ENCODE assay signal across 22 cellular contexts in the genomic region with DNA sequence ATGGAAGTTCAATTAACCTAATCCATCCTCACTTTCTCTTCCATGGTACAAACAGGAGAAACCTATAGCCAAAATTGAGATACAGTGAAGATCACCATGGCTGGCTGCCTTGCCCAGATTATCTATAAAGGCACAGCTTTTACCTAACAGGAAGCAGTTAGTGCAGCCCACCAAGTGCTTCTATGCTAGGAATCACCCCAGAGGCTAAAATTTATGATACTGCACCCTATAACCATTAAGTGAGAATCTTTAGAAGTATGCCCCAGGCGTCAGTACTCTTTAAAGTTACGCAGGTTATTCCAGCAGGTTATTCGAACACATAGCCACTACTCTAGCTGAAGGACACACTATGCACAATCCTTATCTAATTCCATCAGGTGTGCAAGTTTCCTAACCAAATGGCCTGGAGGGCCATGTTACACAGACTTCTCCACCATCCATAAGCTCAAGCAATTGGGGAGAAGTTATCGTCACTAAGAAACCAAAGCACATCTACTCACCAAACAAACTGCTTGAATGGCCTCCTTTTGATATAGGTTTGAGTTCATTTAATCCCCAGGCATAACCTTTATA. TPM values are rescaled to one million over a fixed set of nuclear protein-coding genes. Genes with fewer than 3 reads are reported as not detected.
DNase-seq lines count a peak whose midpoint lies in the region; ATAC-seq, FAIRE-seq and TF ChIP-seq lines count a peak whose summit lies in the region.
"Had no signal": no experiment of that assay in that cellular context is flagged by ENCODE, and none has a peak within 500 bp of the region (broad histone marks: within the 10 kb centered on the region; RNA-seq: fewer than 3 reads in every experiment).

No MANE protein-coding gene starts in this region.

- H3K4me3 Mint-ChIP-seq in mesothelial cell of epicardium (no peak overlapping the region), endothelial cell (ENCODE audit: unreplicated experiment) (no peak overlapping the region)
- H3K4me3 Mint-ChIP-seq: B cell; CD8-positive, alpha-beta T cell; GM23338 had no signal

- in situ Hi-C loops in K562 (cut with MboI) = no loop called here

- H3K27ac ChIP-seq in KOPT-K1 (ENCODE audit: low read depth, low read length, poor library complexity, severe bottlenecking) (peak overlapping the region; percentile 1), K562 (ENCODE audit: extremely low read depth, low read depth, low read length) (peak overlapping the region; percentile 91), tibial artery (no peak overlapping the region)
- H3K27ac ChIP-seq: BLaER1 treated with 17β-estradiol and CSF1 and Interleukin-3, amounts not matched to agents 10 nM and 100 nM had no signal

- no peak for TF ChIP-seq RAD21 in K562 (CRISPR knock-in tag; conservative IDR thresholded peaks at IDR 0.05 in 1 of 2, IDR thresholded peaks at IDR 0.05 in 1 of 2)

- FAIRE-seq in GM12892 (lab: Jason Lieb, UNC) = peak; percentile 82
- peak; percentile 57 for FAIRE-seq in K562 (lab: Jason Lieb, UNC)
- FAIRE-seq: GM12878, H54, HTR-8/SVneo had no signal

- H3K4me1 Mint-ChIP-seq in mesothelial cell of epicardium (peaks cover 45% of the 10 kb centered on the region), endothelial cell (ENCODE audit: unreplicated experiment) (peaks cover 34% of the 10 kb centered on the region)

- no peaks in the 10 kb centered on the region for H3K9me3 ChIP-seq in KOPT-K1 (ENCODE audit: insufficient read depth, low read length, poor library complexity, severe bottlenecking)
- no peaks in the 10 kb centered on the region for H3K9me3 ChIP-seq in K562 (replicated peaks; ENCODE audit: control insufficient read depth, insufficient read depth, low read depth, low read length)
- no peaks in the 10 kb centered on the region for H3K9me3 ChIP-seq in tibial artery
- H3K9me3 ChIP-seq: BLaER1 treated with 17β-estradiol and CSF1 and Interleukin-3, amounts not matched to agents 10 nM and 100 nM had no signal

- DNase-seq in GM12892 (ENCODE audit: insufficient read length) (no peak), K562 (ENCODE audit: extremely low read depth in 1 of 4, low spot score in 3 of 4) (peak in 1 of 4 experiments; percentile 62), mesothelial cell of epicardium (ENCODE audit: low spot score in 2 of 2, unreplicated experiment in 2 of 2) (no peak), T-helper 2 cell (no peak), endothelial cell (ENCODE audit: low spot score) (no peak), tibial artery (no peak)
- DNase-seq: CD8-positive, alpha-beta T cell; COR-L47; DMS 273 treated with DMSO at 0.1 percent for 48 hours; DMS53; DND-41; EL; HCEC 1CT had no signal

- H3K9me3 Mint-ChIP-seq in mesothelial cell of epicardium (no peaks in the 10 kb centered on the region), endothelial cell (ENCODE audit: unreplicated experiment) (no peaks in the 10 kb centered on the region)
- H3K9me3 Mint-ChIP-seq: CD8-positive, alpha-beta T cell; GM23338 had no signal

- H3K27me3 Mint-ChIP-seq in mesothelial cell of epicardium (ENCODE audit: low read depth) = no peaks in the 10 kb centered on the region
- peaks cover 3% of the 10 kb centered on the region for H3K27me3 Mint-ChIP-seq in endothelial cell (ENCODE audit: unreplicated experiment)
- H3K27me3 Mint-ChIP-seq: B cell had no signal

- no peaks in the 10 kb centered on the region for H3K27me3 ChIP-seq in K562 (ENCODE audit: control insufficient read depth in 2 of 2, insufficient read depth in 2 of 2, low read length in 2 of 2)
- H3K27me3 ChIP-seq in tibial artery = no peaks in the 10 kb centered on the region
- H3K27me3 ChIP-seq: BLaER1 treated with 17β-estradiol and CSF1 and Interleukin-3, amounts not matched to agents 10 nM and 100 nM had no signal

- no peak for TF ChIP-seq POLR2A in GM12892 (IDR thresholded peaks at IDR 0.05; ENCODE audit: low read depth, low read length)
- TF ChIP-seq POLR2A in K562 (conservative IDR thresholded peaks at IDR 0.05) = no peak

- peaks cover 23 to 75% of the 10 kb centered on the region in 2 experiments for H3K4me1 ChIP-seq in K562 (replicated peaks in 1 of 2; ENCODE audit: control insufficient read depth in 2 of 2, insufficient read depth in 2 of 2, low read length in 2 of 2)
- peaks cover 0 to 15% (median 0%) of the 10 kb centered on the region in 4 donors for H3K4me1 ChIP-seq in tibial artery

- no peak overlapping the region; the same call in 1 of the 2 replicates for H3K4me2 ChIP-seq in K562 (ENCODE audit: insufficient read depth, low read length)
- H3K4me2 ChIP-seq: BLaER1 treated with 17β-estradiol and CSF1 and Interleukin-3, amounts not matched to agents 10 nM and 100 nM; GM23338 had no signal

- H3K9ac ChIP-seq in K562 (ENCODE audit: insufficient read depth in 1 of 2, low read depth in 2 of 2, low read length in 2 of 2) = no peak overlapping the region
- H3K9ac ChIP-seq: BLaER1 treated with 17β-estradiol and CSF1 and Interleukin-3, amounts not matched to agents 10 nM and 100 nM had no signal

- 61% methylated on average over 4 of the region's 4 CpGs for WGBS in K562 (ENCODE audit: insufficient coverage, low coverage, missing lambda C conversion rate)

- POLR2A ChIA-PET in K562 (lab: Yijun Ruan, JAX) = interaction anchor here (1.3 to 2.2 kb wide), 3 partner anchors 8 to 11 kb away, joined by 3 to 8 read pairs (median 6); no protein-coding TSS in a partner anchor

- no peaks in the 10 kb centered on the region for H3K9me1 ChIP-seq in K562 (ENCODE audit: control insufficient read depth, insufficient read depth, low read length)

- H3K36me3 Mint-ChIP-seq in mesothelial cell of epicardium (peaks cover 4% of the 10 kb centered on the region), endothelial cell (ENCODE audit: low read depth, unreplicated experiment) (peaks cover 4% of the 10 kb centered on the region)

- H3K79me2 ChIP-seq in K562 (ENCODE audit: control insufficient read depth, insufficient read depth, low read length) = peaks cover 100% of the 10 kb centered on the region

- no peak overlapping the region for H2AFZ ChIP-seq in K562 (ENCODE audit: low read depth, low read length)
- H2AFZ ChIP-seq: GM23338 had no signal

- intact Hi-C loops in K562 (cut with micrococcal nuclease) (no loop called here), tibial artery (cut with DNase I; ENCODE audit: low total_unique reads) (no loop called here)

- H4K20me1 ChIP-seq in K562 (replicated peaks; ENCODE audit: control insufficient read depth, insufficient read depth, low read length) = no peaks in the 10 kb centered on the region
- H4K20me1 ChIP-seq: BLaER1 treated with 17β-estradiol and CSF1 and Interleukin-3, amounts not matched to agents 10 nM and 100 nM had no signal

- BruUV-seq in K562 (replicated peaks; lab: Mats Ljungman, UMichigan) = no TSS peak

- TF ChIP-seq EP300 in K562 (IDR thresholded peaks at IDR 0.05; ENCODE audit: low read length) = no peak

- peaks cover 21% of the 10 kb centered on the region for H3K36me3 ChIP-seq in KOPT-K1 (ENCODE audit: insufficient read depth, low read length)
- peaks cover 90% of the 10 kb centered on the region for H3K36me3 ChIP-seq in K562 (ENCODE audit: control insufficient read depth, insufficient read depth, low read length)
- peaks cover 6 to 15% (median 8%) of the 10 kb centered on the region in 3 donors for H3K36me3 ChIP-seq in tibial artery

- no peak for TF ChIP-seq CTCF in K562 (IDR thresholded peaks at IDR 0.05 in 2 of 3, conservative IDR thresholded peaks at IDR 0.05 in 1 of 3; ENCODE audit: insufficient read depth in 2 of 3, low read depth in 1 of 3, low read length in 3 of 3)
- TF ChIP-seq CTCF in mesothelial cell of epicardium (IDR thresholded peaks at IDR 0.05; ENCODE audit: unreplicated experiment) = no peak
- no peak for TF ChIP-seq CTCF in endothelial cell (IDR thresholded peaks at IDR 0.05; ENCODE audit: unreplicated experiment)
- TF ChIP-seq CTCF in tibial artery (IDR thresholded peaks at IDR 0.05) = no peak

- CTCF ChIA-PET in K562 (lab: Yijun Ruan, JAX; ENCODE audit: low intra/inter-chr PET ratio) = no interaction called here

- ATAC-seq in K562 = peak; percentile 12
- ATAC-seq in HG03460 (IDR thresholded peaks at IDR 0.05; ENCODE audit: unreplicated experiment) = no peak
- ATAC-seq: CD8-positive, alpha-beta T cell; GM12878; GM23338 had no signal

- H3K4me3 ChIP-seq in K562 = no peak overlapping the region
- no peak overlapping the region for H3K4me3 ChIP-seq in tibial artery
- H3K4me3 ChIP-seq: BLaER1 treated with 17β-estradiol and CSF1 and Interleukin-3, amounts not matched to agents 10 nM and 100 nM; GM12878; GM23338 had no signal

- peak overlapping the region; percentile 47 for H3K27ac Mint-ChIP-seq in mesothelial cell of epicardium
- no peak overlapping the region for H3K27ac Mint-ChIP-seq in endothelial cell (ENCODE audit: unreplicated experiment)
- H3K27ac Mint-ChIP-seq: B cell; CD8-positive, alpha-beta T cell; GM23338 had no signal

RNA-seq across cellular contexts. Expression of a gene that starts 43.1 kb away (rescaled TPM):
- 8.2 TPM for polyA plus RNA-seq in GM12892 (2012; ENCODE audit: missing spikeins)
- 34.5 and 78.1 TPM in 2 replicates for total RNA-seq in K562 (2011; cell fraction: chromatin; rRNA removed; ENCODE audit: low replicate concordance)
- 44.4 and 48.3 TPM in 2 replicates for total RNA-seq in K562 (2011; cell fraction: nucleolus; rRNA removed)
- total RNA-seq in K562 (2011; cell fraction: nucleoplasm; rRNA removed) = 69.6 and 93.7 TPM in 2 replicates
- 74.9 and 77.6 TPM in 2 replicates for total RNA-seq in K562 (2014; rRNA removed)
- total RNA-seq in K562 (2014; rRNA removed; fragmentation: Illumina TruSeq; extraction: Trizol) = 68.7 and 75.4 TPM in 2 replicates
- 51.1 and 55.2 TPM in 2 replicates for total RNA-seq in K562 (2015; rRNA removed; fragmentation: Illumina TruSeq; extraction: Trizol)
- 75.0 and 78.4 TPM in 2 replicates for total RNA-seq in K562 (2021)
- polyA plus RNA-seq in K562 (2011; rRNA removed) = 33.3 and 59.7 TPM in 2 replicates
- 15.3 and 17.2 TPM in 2 replicates for polyA plus RNA-seq in K562 (2011; cell fraction: cytosol; rRNA removed)
- polyA plus RNA-seq in K562 (2011; cell fraction: nucleus; rRNA removed) = 12.3 and 13.9 TPM in 2 replicates
- 44.4 and 59.0 TPM in 2 replicates for polyA plus RNA-seq in K562 (2012)
- 50.5 and 62.6 TPM in 2 replicates for polyA plus RNA-seq in K562 (2014; fragmentation: Illumina TruSeq; extraction: Trizol)
- 10 to 100 TPM; 24.5 to 27.7 TPM for polyA plus RNA-seq in K562 (2014; fragmentation: Nextera tagmentation; extraction: Ambion mirVana)
- 47.5 and 48.7 TPM in 2 replicates for polyA plus RNA-seq in K562 (2014; rRNA removed)
- 39.6 and 50.2 TPM in 2 replicates for polyA minus RNA-seq in K562 (2011; rRNA and poly(A)+ RNA removed)
- 22.8 and 28.5 TPM in 2 replicates for polyA minus RNA-seq in K562 (2011; cell fraction: cytosol; rRNA and poly(A)+ RNA removed)
- 26.5 and 34.9 TPM in 2 replicates for polyA minus RNA-seq in K562 (2011; cell fraction: nucleus; rRNA and poly(A)+ RNA removed)
- 46.5 to 51.2 TPM (median 51.1 TPM) in 3 replicates for total RNA-seq in mesothelial cell of epicardium
- total RNA-seq in endothelial cell (ENCODE audit: unreplicated experiment) = 34.4 TPM
- total RNA-seq: G401 had no signal

Comparison
In these comparisons a context has a peak if more than half of its experiments do, and no peak if none do; other contexts are left out.
1. H3K27ac ChIP-seq: peak in KOPT-K1 (single experiment) and K562 (single experiment); none in tibial artery (0 of 2).